In genomic region chr7:99560834-99561734, GRCh38 we compare ENCODE assay signal across 16 cellular contexts. TPM values are rescaled to one million over a fixed set of nuclear protein-coding genes. Genes with fewer than 3 reads are reported as not detected.
DNase-seq lines count a peak whose midpoint lies in the region; ATAC-seq and TF ChIP-seq lines count a peak whose summit lies in the region.
"Had no signal": no experiment of that assay in that cellular context is flagged by ENCODE, and none has a peak within 500 bp of the region (broad histone marks: within the 10 kb centered on the region; RNA-seq: fewer than 3 reads in every experiment).

No MANE protein-coding gene starts in this region.

- H4K20me1 ChIP-seq in SK-N-SH (ENCODE audit: insufficient read depth) = 0 out of 2 replicates have a peak, but pooled peaks cover 5% of the 10 kb centered on the region

- H3K9me3 ChIP-seq in SK-N-SH (no peaks in the 10 kb centered on the region), psoas muscle (no peaks in the 10 kb centered on the region), body of pancreas (no peaks in the 10 kb centered on the region)
- H3K9me3 ChIP-seq: mucosa of descending colon, tibial nerve had no signal

- H3K79me2 ChIP-seq in SK-N-SH (ENCODE audit: insufficient read depth) = peaks cover 82% of the 10 kb centered on the region

- peak overlapping the region in 1 of 2 experiments; percentile 98; a peak in 1 of 4 replicates for H3K4me3 ChIP-seq in SK-N-SH (ENCODE audit: low read depth in 2 of 2, low read length in 1 of 2)
- H3K4me3 ChIP-seq in psoas muscle = peak overlapping the region; percentile 78
- no peak overlapping the region for H3K4me3 ChIP-seq in body of pancreas
- H3K4me3 ChIP-seq: mucosa of descending colon, tibial nerve had no signal

- CTCF ChIA-PET in SK-N-SH (lab: Yijun Ruan, JAX) (interaction anchor here (0.9 to 2.2 kb wide), 3 partner anchors 15 to 20 kb away, joined by 3 to 10 read pairs (median 3); no protein-coding TSS in a partner anchor), RWPE1 (lab: Yijun Ruan, JAX) (interaction anchor here (0.6 kb wide), 1 partner anchor 30 kb away, joined by 5 read pairs; no protein-coding TSS in a partner anchor)

- POLR2A ChIA-PET in SK-N-SH (lab: Yijun Ruan, JAX) (no interaction called here), RWPE1 (lab: Yijun Ruan, JAX; ENCODE audit: low non-redundant PET) (no interaction called here)

- no peak for TF ChIP-seq POLR2A in body of pancreas (IDR thresholded peaks at IDR 0.05)

- H3K9ac ChIP-seq in SK-N-SH = peak overlapping the region; percentile 99; the same call in 1 of the 2 replicates
- H3K9ac ChIP-seq: KMS-11 had no signal

- H3K9me2 ChIP-seq in SK-N-SH = no peaks in the 10 kb centered on the region

- TF ChIP-seq RAD21 in SK-N-SH (IDR thresholded peaks at IDR 0.05; ENCODE audit: low read length) = no peak

- TF ChIP-seq CTCF in SK-N-SH (IDR thresholded peaks at IDR 0.05) = no peak
- no peak for TF ChIP-seq CTCF in RWPE1 (conservative IDR thresholded peaks at IDR 0.05; ENCODE audit: low read depth)
- no peak for TF ChIP-seq CTCF in psoas muscle (IDR thresholded peaks at IDR 0.05)
- no peak for TF ChIP-seq CTCF in body of pancreas (IDR thresholded peaks at IDR 0.05)

- ATAC-seq in SK-N-SH treated with all-trans-retinoic acid at 6 μM for 48 hours (no peak), psoas muscle (no peak), body of pancreas (no peak)
- ATAC-seq: mucosa of descending colon had no signal

- TF ChIP-seq EP300 in SK-N-SH (IDR thresholded peaks at IDR 0.05; ENCODE audit: borderline replicate concordance in 1 of 2, low read depth in 1 of 2, low read length in 1 of 2) = no peak

- H3K4me2 ChIP-seq in SK-N-SH = peak overlapping the region; percentile 89
- H3K4me2 ChIP-seq: KMS-11 had no signal

- H2AFZ ChIP-seq in SK-N-SH (ENCODE audit: low read depth) = no peak overlapping the region

- DNase-seq in SK-N-SH (no peak), RWPE1 (ENCODE audit: low spot score) (peak; percentile 53), epithelial cell of prostate (ENCODE audit: low read depth, low spot score) (peak; percentile 49), psoas muscle (no peak), inferior parietal cortex (ENCODE audit: extremely low spot score) (no peak), AG08396 (ENCODE audit: low spot score) (no peak), body of pancreas (no peak)
- DNase-seq: activated CD4-positive, CD25-positive, alpha-beta regulatory T cell; cerebellar nuclear complex; mucosa of descending colon; NCI-H748 treated with DMSO at 0.1 percent for 48 hours had no signal

- H3K27me3 ChIP-seq in SK-N-SH (ENCODE audit: insufficient read depth) (no peaks in the 10 kb centered on the region), psoas muscle (ENCODE audit: insufficient read depth in 3 of 3, low read length in 2 of 3) (no peaks in the 10 kb centered on the region), body of pancreas (no peaks in the 10 kb centered on the region)
- H3K27me3 ChIP-seq: tibial nerve had no signal

- 92% methylated on average over 7 of the region's 7 CpGs for WGBS in SK-N-SH (ENCODE audit: low lambda C conversion rate)
- WGBS in psoas muscle, 3 donors = 86 to 96% (median 89%) methylated on average over 7 of the region's 7 CpGs
- 89 to 92% methylated on average over 7 of the region's 7 CpGs for WGBS in body of pancreas, 2 donors

- H3K36me3 ChIP-seq in SK-N-SH (replicated peaks in 1 of 2; ENCODE audit: control insufficient read depth in 1 of 2, insufficient read depth in 2 of 2, low read length in 1 of 2) (peaks cover 56 to 64% of the 10 kb centered on the region in 2 experiments), psoas muscle (ENCODE audit: insufficient read depth in 1 of 2, low read depth in 1 of 2) (peaks cover 21 to 73% of the 10 kb centered on the region in 2 donors), body of pancreas (replicated peaks in 1 of 2; ENCODE audit: insufficient read depth in 1 of 2, low read depth in 2 of 2) (peaks cover 0 to 28% of the 10 kb centered on the region in 2 donors)

- peak overlapping the region; percentile 14 to 99; a peak in 3 of 4 replicates for H3K27ac ChIP-seq in SK-N-SH (ENCODE audit: low read depth in 2 of 2, low read length in 1 of 2)
- peak overlapping the region; percentile 92 for H3K27ac ChIP-seq in RWPE1
- peak overlapping the region; percentile 94 for H3K27ac ChIP-seq in epithelial cell of prostate
- H3K27ac ChIP-seq in psoas muscle = peak overlapping the region; percentile 95
- H3K27ac ChIP-seq in body of pancreas = no peak overlapping the region
- H3K27ac ChIP-seq: KMS-11, tibial nerve had no signal

- H3F3A ChIP-seq in SK-N-SH (replicated peaks; ENCODE audit: insufficient read depth) = peaks cover 67% of the 10 kb centered on the region

- intact Hi-C loops in psoas muscle (cut with DNase I) = no loop called here
- intact Hi-C loops in body of pancreas (cut with DNase I) = no loop called here

- H3K4me1 ChIP-seq in SK-N-SH (ENCODE audit: control insufficient read depth in 1 of 2, insufficient read depth in 2 of 2, low read depth in 1 of 2, low read length in 1 of 2) (peaks cover 20 to 41% of the 10 kb centered on the region in 2 experiments), psoas muscle (peaks cover 58% of the 10 kb centered on the region), body of pancreas (peaks cover 26% of the 10 kb centered on the region)

TF ChIP-seq in SK-N-SH, 30 proteins besides CTCF, POLR2A, EP300 and RAD21:
- TF ChIP-seq SMC3 (IDR thresholded peaks at IDR 0.05; ENCODE audit: low read depth, low read length) (no peak), GATA2 (CRISPR knock-in tag; IDR thresholded peaks at IDR 0.05) (no peak)

TF ChIP-seq in SK-N-SH treated with all-trans-retinoic acid at 6 μM for 48 hours, 23 proteins besides CTCF, POLR2A, EP300 and RAD21:
- TF ChIP-seq, protein P1, sequence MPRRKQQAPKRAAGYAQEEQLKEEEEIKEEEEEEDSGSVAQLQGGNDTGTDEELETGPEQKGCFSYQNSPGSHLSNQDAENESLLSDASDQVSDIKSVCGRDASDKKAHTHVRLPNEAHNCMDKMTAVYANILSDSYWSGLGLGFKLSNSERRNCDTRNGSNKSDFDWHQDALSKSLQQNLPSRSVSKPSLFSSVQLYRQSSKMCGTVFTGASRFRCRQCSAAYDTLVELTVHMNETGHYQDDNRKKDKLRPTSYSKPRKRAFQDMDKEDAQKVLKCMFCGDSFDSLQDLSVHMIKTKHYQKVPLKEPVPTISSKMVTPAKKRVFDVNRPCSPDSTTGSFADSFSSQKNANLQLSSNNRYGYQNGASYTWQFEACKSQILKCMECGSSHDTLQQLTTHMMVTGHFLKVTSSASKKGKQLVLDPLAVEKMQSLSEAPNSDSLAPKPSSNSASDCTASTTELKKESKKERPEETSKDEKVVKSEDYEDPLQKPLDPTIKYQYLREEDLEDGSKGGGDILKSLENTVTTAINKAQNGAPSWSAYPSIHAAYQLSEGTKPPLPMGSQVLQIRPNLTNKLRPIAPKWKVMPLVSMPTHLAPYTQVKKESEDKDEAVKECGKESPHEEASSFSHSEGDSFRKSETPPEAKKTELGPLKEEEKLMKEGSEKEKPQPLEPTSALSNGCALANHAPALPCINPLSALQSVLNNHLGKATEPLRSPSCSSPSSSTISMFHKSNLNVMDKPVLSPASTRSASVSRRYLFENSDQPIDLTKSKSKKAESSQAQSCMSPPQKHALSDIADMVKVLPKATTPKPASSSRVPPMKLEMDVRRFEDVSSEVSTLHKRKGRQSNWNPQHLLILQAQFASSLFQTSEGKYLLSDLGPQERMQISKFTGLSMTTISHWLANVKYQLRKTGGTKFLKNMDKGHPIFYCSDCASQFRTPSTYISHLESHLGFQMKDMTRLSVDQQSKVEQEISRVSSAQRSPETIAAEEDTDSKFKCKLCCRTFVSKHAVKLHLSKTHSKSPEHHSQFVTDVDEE (CRISPR knock-in tag; IDR thresholded peaks at IDR 0.05) = no peak

RNA-seq across cellular contexts. Expression of gene ZNF655, which starts 2.6 kb away (rescaled TPM):
- polyA plus RNA-seq in SK-N-SH (2012; rRNA removed) (113 and 144 TPM in 2 replicates), psoas muscle (10 to 100 TPM; 27.3 to 63.7 (median 46.9) TPM)
- 72.2 and 75.7 TPM in 2 replicates for polyA plus RNA-seq in SK-N-SH (2012; cell fraction: cytosol; rRNA removed)
- 276 and 416 TPM in 2 replicates for polyA plus RNA-seq in SK-N-SH (2012; cell fraction: nucleus; rRNA removed)
- total RNA-seq in psoas muscle (10 to 100 TPM; 30.9 to 43.8 (median 36.6) TPM), body of pancreas (10 to 100 TPM; 73.5 to 86.4 TPM)

RNA-seq across cellular contexts. Expression of gene FAM200A, which starts 9.2 kb away (rescaled TPM):
- polyA plus RNA-seq in SK-N-SH (2012; rRNA removed) (6.2 and 8.2 TPM in 2 replicates), psoas muscle (10 to 100 TPM in 1 of 3 donors, 1 to 10 TPM in 2; 4.1 to 12.4 (median 4.6) TPM)
- 9.7 and 11.1 TPM in 2 replicates for polyA plus RNA-seq in SK-N-SH (2012; cell fraction: cytosol; rRNA removed)
- 3.3 and 4.6 TPM in 2 replicates for polyA plus RNA-seq in SK-N-SH (2012; cell fraction: nucleus; rRNA removed)
- total RNA-seq in psoas muscle (1 to 10 TPM; 2.9 to 6.3 (median 4.4) TPM), body of pancreas (1 to 10 TPM; 3.9 to 7.3 TPM)

RNA-seq across cellular contexts. Expression of gene TMEM225B, which starts 37.0 kb away (rescaled TPM):
- polyA plus RNA-seq in SK-N-SH (2012; rRNA removed) = 1.5 and 2.2 TPM in 2 replicates
- polyA plus RNA-seq in SK-N-SH (2012; cell fraction: cytosol; rRNA removed) = 1.1 and 1.4 TPM in 2 replicates
- polyA plus RNA-seq in SK-N-SH (2012; cell fraction: nucleus; rRNA removed) = 3.1 and 4.5 TPM in 2 replicates
- under 1 TPM in 2 of 4 donors, not detected in 2; 0.42 to 0.86 TPM for total RNA-seq in psoas muscle
- polyA plus RNA-seq in psoas muscle = under 1 TPM; 0.20 to 0.55 (median 0.34) TPM
- under 1 TPM in 1 of 2 donors, not detected in 1; 0.52 TPM for total RNA-seq in body of pancreas
- total RNA-seq: A172, glomerular endothelial cell had no signal

RNA-seq across cellular contexts. Expression of gene ZSCAN25, which starts 55.7 kb away (rescaled TPM):
- polyA plus RNA-seq in SK-N-SH (2012; rRNA removed) (14.9 and 18.7 TPM in 2 replicates), psoas muscle (1 to 10 TPM; 2.6 to 5.8 (median 2.6) TPM)
- polyA plus RNA-seq in SK-N-SH (2012; cell fraction: cytosol; rRNA removed) = 9.7 and 12.7 TPM in 2 replicates
- polyA plus RNA-seq in SK-N-SH (2012; cell fraction: nucleus; rRNA removed) = 34.4 and 35.6 TPM in 2 replicates
- total RNA-seq in psoas muscle (10 to 100 TPM in 1 of 4 donors, 1 to 10 TPM in 3; 6.3 to 10.5 (median 7.0) TPM), body of pancreas (10 to 100 TPM; 12.7 to 25.7 TPM)

RNA-seq across cellular contexts. Expression of gene ZKSCAN5, which starts 56.6 kb away (rescaled TPM):
- polyA plus RNA-seq in SK-N-SH (2012; rRNA removed) = 7.5 and 9.1 TPM in 2 replicates
- polyA plus RNA-seq in SK-N-SH (2012; cell fraction: cytosol; rRNA removed) = 8.7 and 9.3 TPM in 2 replicates
- polyA plus RNA-seq in SK-N-SH (2012; cell fraction: nucleus; rRNA removed) = 8.7 and 11.6 TPM in 2 replicates
- total RNA-seq in psoas muscle = 1 to 10 TPM; 7.3 to 9.6 (median 9.4) TPM
- 10 to 100 TPM in 1 of 3 donors, 1 to 10 TPM in 2; 3.1 to 15.4 (median 4.3) TPM for polyA plus RNA-seq in psoas muscle
- 1 to 10 TPM; 3.3 to 4.7 TPM for total RNA-seq in body of pancreas

Comparison
In these comparisons a context has a peak if more than half of its experiments do, and no peak if none do; other contexts are left out.
1. DNase-seq: peak in RWPE1 (single experiment) and epithelial cell of prostate (single experiment); none in SK-N-SH (single experiment), psoas muscle (0 of 2), inferior parietal cortex (single experiment), AG08396 (single experiment) and body of pancreas (0 of 4).
2. H3K27ac ChIP-seq: peak in SK-N-SH (2 of 2), RWPE1 (single experiment), epithelial cell of prostate (single experiment) and psoas muscle (single experiment); none in body of pancreas (0 of 4).